ENCODE assay signal across 28 cellular contexts in the genomic region with DNA sequence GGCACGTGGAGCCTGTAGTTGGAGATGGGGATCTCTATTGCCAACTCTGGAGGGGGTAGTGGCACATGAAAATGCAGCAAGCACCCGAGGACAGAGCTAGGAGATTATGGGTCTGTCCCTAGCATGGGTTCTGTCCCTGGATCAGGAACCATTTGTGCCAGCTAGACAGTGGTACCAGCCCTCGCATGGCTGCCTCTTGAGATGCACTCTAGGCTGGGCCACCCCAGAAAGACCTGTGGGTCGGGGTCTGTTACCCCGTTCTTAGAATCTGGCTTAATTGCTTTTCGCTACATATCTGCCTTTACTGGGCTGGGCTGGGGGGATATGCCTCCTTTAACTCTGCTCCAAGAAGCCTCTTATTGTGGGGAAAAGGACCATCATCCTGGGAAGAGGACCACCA. TPM values are rescaled to one million over a fixed set of nuclear protein-coding genes. Genes with fewer than 3 reads are reported as not detected.
A peak's percentile ranks its signal among the peaks of the same experiment; 100 is the strongest.
DNase-seq lines count a peak whose midpoint lies in the region; ATAC-seq, FAIRE-seq and TF ChIP-seq lines count a peak whose summit lies in the region.
"Had no signal": no experiment of that assay in that cellular context is flagged by ENCODE, and none has a peak within 500 bp of the region (broad histone marks: within the 10 kb centered on the region; RNA-seq: fewer than 3 reads in every experiment).

No MANE protein-coding gene starts in this region.

- H3K4me3 Mint-ChIP-seq in stimulated activated memory B cell treated with anti-CD40 and anti-IgM and Interleukin-4, amounts not matched to agents 10 μg/mL and 1 μg/mL and 100 μg/mL, for 72 hours = no peak overlapping the region
- H3K4me3 Mint-ChIP-seq in mesothelial cell of epicardium = no peak overlapping the region
- H3K4me3 Mint-ChIP-seq: CD14-positive monocyte; CD4-positive, alpha-beta memory T cell; CD4-positive, CD25-positive, alpha-beta regulatory T cell; CD8-positive, alpha-beta memory T cell had no signal

- H3K27ac ChIP-seq in OCI-LY3 (ENCODE audit: low read length) (peak overlapping the region; percentile 97), H1 (ENCODE audit: low read depth, low read length) (no peak overlapping the region)
- H3K27ac ChIP-seq: BLaER1 had no signal

- H3K4ac ChIP-seq in H1 (replicated peaks; ENCODE audit: insufficient read length, low read depth, low read length) = no peak overlapping the region

- H3K9ac ChIP-seq in OCI-LY3 (ENCODE audit: low read length) (peak overlapping the region; percentile 39), H1 (replicated peaks in 1 of 4; ENCODE audit: extremely low read depth in 1 of 4, low read depth in 3 of 4, low read length in 3 of 4) (no peak overlapping the region)
- H3K9ac ChIP-seq: BLaER1 had no signal

- H3K4me1 Mint-ChIP-seq in stimulated activated memory B cell treated with anti-CD40 and anti-IgM and Interleukin-4, amounts not matched to agents 10 μg/mL and 1 μg/mL and 100 μg/mL, for 72 hours = peaks cover 41% of the 10 kb centered on the region
- H3K4me1 Mint-ChIP-seq in mesothelial cell of epicardium = peaks cover 7% of the 10 kb centered on the region

- H3K27me3 ChIP-seq in OCI-LY3 (ENCODE audit: low read depth, low read length) = no peaks in the 10 kb centered on the region
- H3K27me3 ChIP-seq in H1 (replicated peaks in 1 of 4; ENCODE audit: control insufficient read depth in 3 of 4, extremely low read depth in 1 of 4, insufficient read depth in 3 of 4, low read length in 3 of 4) = no peaks in the 10 kb centered on the region
- H3K27me3 ChIP-seq: BE2C, BLaER1 had no signal

- H3K23me2 ChIP-seq in H1 (ENCODE audit: low read depth, low read length) = 0 out of 2 replicates have a peak, but pooled peaks cover 1% of the 10 kb centered on the region

- no peak overlapping the region for H3K56ac ChIP-seq in H1 (replicated peaks; ENCODE audit: insufficient read length, low read depth, low read length)

- WGBS in H1 (ENCODE audit: extremely low coverage in 1 of 2, insufficient coverage in 1 of 2, insufficient read length in 1 of 2, insufficient replicate concordance in 2 of 2, low coverage in 1 of 2, low lambda C conversion rate in 2 of 2, missing lambda C conversion rate in 1 of 2), 2 experiments = 94% methylated on average over 6 of the region's 6 CpGs; no CpG with 5 or more reads in 1 of the 2 experiments

- H2BK15ac ChIP-seq in H1 (ENCODE audit: low read length) = no peak overlapping the region

- intact Hi-C loops in cardiac septum (cut with DNase I) (no loop called here), Right ventricle myocardium superior (cut with DNase I) (no loop called here)

- no peak overlapping the region for H2AK5ac ChIP-seq in H1 (ENCODE audit: low read depth, low read length)

- no peak for TF ChIP-seq RAD21 in H1 (IDR thresholded peaks at IDR 0.05 in 1 of 2, conservative IDR thresholded peaks at IDR 0.05 in 1 of 2; ENCODE audit: low read depth in 2 of 2, low read length in 2 of 2)

- no peak overlapping the region for H4K5ac ChIP-seq in H1 (ENCODE audit: insufficient read length, low read depth, low read length)

- H2BK12ac ChIP-seq in H1 (ENCODE audit: low read depth, low read length) = no peak overlapping the region

- no peak overlapping the region for H3K14ac ChIP-seq in H1 (ENCODE audit: insufficient read length)

- no peak for TF ChIP-seq EP300 in H1 (IDR thresholded peaks at IDR 0.05; ENCODE audit: borderline replicate concordance in 1 of 2, low read depth in 2 of 2, low read length in 2 of 2)

- H3K4me2 ChIP-seq in OCI-LY3 (ENCODE audit: low read length) (peak overlapping the region; percentile 76), H1 (ENCODE audit: insufficient read depth in 1 of 2, low read depth in 2 of 2, low read length in 2 of 2) (no peak overlapping the region)

- H3K27me3 Mint-ChIP-seq in stimulated activated memory B cell treated with anti-CD40 and anti-IgM and Interleukin-4, amounts not matched to agents 10 μg/mL and 1 μg/mL and 100 μg/mL, for 72 hours = peaks cover 14% of the 10 kb centered on the region
- peaks cover 29% of the 10 kb centered on the region for H3K27me3 Mint-ChIP-seq in mesothelial cell of epicardium (ENCODE audit: low read depth)
- H3K27me3 Mint-ChIP-seq: CD4-positive, alpha-beta memory T cell; CD4-positive, CD25-positive, alpha-beta regulatory T cell had no signal

- H2AFZ ChIP-seq in OCI-LY3 (ENCODE audit: low read depth, low read length) (no peak overlapping the region), H1 (ENCODE audit: low read length) (no peak overlapping the region)

- peak; percentile 39 for DNase-seq in cardiac septum (ENCODE audit: low spot score)
- no peak for DNase-seq in Right ventricle myocardium superior
- DNase-seq in H1 (ENCODE audit: low read depth in 1 of 2, low spot score in 2 of 2) = no peak
- DNase-seq in mesothelial cell of epicardium (ENCODE audit: low spot score in 2 of 2, unreplicated experiment in 2 of 2) = no peak
- DNase-seq: 8988T; ACHN; BE2C; C1 segment of cervical spinal cord; CD4-positive, alpha-beta memory T cell; CD4-positive, CD25-positive, alpha-beta regulatory T cell; CD8-positive, alpha-beta memory T cell; COR-L47; DMS 273 treated with DMSO at 0.1 percent for 48 hours; DMS153; DMS53; EL; GDM1 had no signal

- H3K4me1 ChIP-seq in OCI-LY3 (ENCODE audit: low read length) = peaks cover 100% of the 10 kb centered on the region
- H3K4me1 ChIP-seq in H1 (replicated peaks in 1 of 4; ENCODE audit: control insufficient read depth in 3 of 4, insufficient read depth in 4 of 4, low read length in 3 of 4) = peaks cover 0 to 7% (median 3%) of the 10 kb centered on the region in 4 experiments; a peak in 2 of 7 replicates
- H3K4me1 ChIP-seq: BE2C had no signal

- H2BK120ac ChIP-seq in H1 (replicated peaks; ENCODE audit: low read depth, low read length) = no peak overlapping the region

- no peaks in the 10 kb centered on the region for H3K79me1 ChIP-seq in H1 (ENCODE audit: low read depth, low read length)

- no peak overlapping the region for H2BK5ac ChIP-seq in H1 (ENCODE audit: low read depth, low read length)

- peaks cover 4% of the 10 kb centered on the region for H3K36me3 Mint-ChIP-seq in stimulated activated memory B cell treated with anti-CD40 and anti-IgM and Interleukin-4, amounts not matched to agents 10 μg/mL and 1 μg/mL and 100 μg/mL, for 72 hours
- H3K36me3 Mint-ChIP-seq in mesothelial cell of epicardium = no peaks in the 10 kb centered on the region
- H3K36me3 Mint-ChIP-seq: CD14-positive monocyte; CD4-positive, alpha-beta memory T cell; CD4-positive, CD25-positive, alpha-beta regulatory T cell; CD8-positive, alpha-beta memory T cell had no signal

- CTCF ChIA-PET in H1 (lab: Charles Lee; ENCODE audit: partially characterized antibody) = interaction anchor here (0.6 to 5.9 kb wide), 5 partner anchors 11 to 591 kb away, joined by 3 to 31 read pairs (median 4); a partner anchor contains a TSS

- H3K9me3 Mint-ChIP-seq in stimulated activated memory B cell treated with anti-CD40 and anti-IgM and Interleukin-4, amounts not matched to agents 10 μg/mL and 1 μg/mL and 100 μg/mL, for 72 hours = no peaks in the 10 kb centered on the region
- H3K9me3 Mint-ChIP-seq in mesothelial cell of epicardium = no peaks in the 10 kb centered on the region

- H4K91ac ChIP-seq in H1 (replicated peaks; ENCODE audit: insufficient read length, low read length) = no peak overlapping the region

- ATAC-seq in Right ventricle myocardium superior (ENCODE audit: poor library complexity) = no peak
- ATAC-seq in stimulated activated memory B cell treated with anti-CD40 and anti-IgM and Interleukin-4, amounts not matched to agents 10 μg/mL and 1 μg/mL and 100 μg/mL, for 72 hours = no peak
- no peak for ATAC-seq in HG03196 (IDR thresholded peaks at IDR 0.05; ENCODE audit: unreplicated experiment)
- no peak for ATAC-seq in HG03571 (IDR thresholded peaks at IDR 0.05; ENCODE audit: unreplicated experiment)
- ATAC-seq: GM12878 had no signal

- no peak overlapping the region for H3K18ac ChIP-seq in H1 (ENCODE audit: extremely low read depth, low read length)

- peaks cover 45% of the 10 kb centered on the region for H3K36me3 ChIP-seq in OCI-LY3 (replicated peaks; ENCODE audit: low read depth, low read length)
- H3K36me3 ChIP-seq in H1 (ENCODE audit: control insufficient read depth in 2 of 4, insufficient read depth in 4 of 4, low read length in 3 of 4) = no peaks in the 10 kb centered on the region
- H3K36me3 ChIP-seq: BE2C, BLaER1 had no signal

- H2BK20ac ChIP-seq in H1 (ENCODE audit: low read length) = no peak overlapping the region

- no peak for TF ChIP-seq POLR2A in H1 (IDR thresholded peaks at IDR 0.05; ENCODE audit: control extremely low read depth in 1 of 2, low read depth in 2 of 2, low read length in 2 of 2)

- peak overlapping the region; percentile 6 for H3K27ac Mint-ChIP-seq in stimulated activated memory B cell treated with anti-CD40 and anti-IgM and Interleukin-4, amounts not matched to agents 10 μg/mL and 1 μg/mL and 100 μg/mL, for 72 hours
- H3K27ac Mint-ChIP-seq in mesothelial cell of epicardium = no peak overlapping the region
- H3K27ac Mint-ChIP-seq: CD14-positive monocyte; CD4-positive, alpha-beta memory T cell; CD4-positive, CD25-positive, alpha-beta regulatory T cell; CD8-positive, alpha-beta memory T cell had no signal

- H3K79me2 ChIP-seq in OCI-LY3 (ENCODE audit: low read length) (peaks cover 100% of the 10 kb centered on the region), H1 (ENCODE audit: control insufficient read depth in 1 of 2, insufficient read depth in 2 of 2, low read length in 2 of 2) (no peaks in the 10 kb centered on the region)

- peak overlapping the region; percentile 42; the same call in 1 of the 2 replicates for H4K8ac ChIP-seq in H1 (ENCODE audit: extremely low read depth, insufficient read depth, low read length)

- no peak overlapping the region for H3K23ac ChIP-seq in H1 (ENCODE audit: insufficient read length)

- TF ChIP-seq CTCF in OCI-LY3 (IDR thresholded peaks at IDR 0.05; ENCODE audit: low read depth, low read length) = no peak
- TF ChIP-seq CTCF in H1 (IDR thresholded peaks at IDR 0.05; ENCODE audit: control extremely low read depth in 1 of 3, insufficient read depth in 1 of 3, low read depth in 1 of 3, low read length in 3 of 3) = no peak
- TF ChIP-seq CTCF in mesothelial cell of epicardium (IDR thresholded peaks at IDR 0.05; ENCODE audit: unreplicated experiment) = no peak

- H3K4me3 ChIP-seq in OCI-LY3 (ENCODE audit: low read length) (no peak overlapping the region), H1 (ENCODE audit: extremely low read depth in 1 of 4, insufficient read depth in 2 of 4, low read depth in 3 of 4, low read length in 4 of 4) (no peak overlapping the region)
- H3K4me3 ChIP-seq: BLaER1, GM12878 had no signal

- H4K20me1 ChIP-seq in OCI-LY3 (ENCODE audit: insufficient read depth, low read length) = peaks cover 95% of the 10 kb centered on the region
- peaks cover 0 to 3% of the 10 kb centered on the region in 2 experiments for H4K20me1 ChIP-seq in H1 (replicated peaks in 1 of 2; ENCODE audit: control insufficient read depth in 1 of 2, insufficient read depth in 2 of 2, low read length in 2 of 2)
- H4K20me1 ChIP-seq: BLaER1 had no signal

- no peak for FAIRE-seq in H1 (lab: Jason Lieb, UNC)
- FAIRE-seq: A204.1, GM12878, GM12892, GM18507 had no signal

- H3K9me3 ChIP-seq in OCI-LY3 (ENCODE audit: insufficient read depth, low read length) (no peaks in the 10 kb centered on the region), H1 (ENCODE audit: insufficient read depth in 2 of 2, low read depth in 1 of 2, low read length in 1 of 2) (no peaks in the 10 kb centered on the region)
- H3K9me3 ChIP-seq: BE2C, BLaER1 had no signal

- POLR2A ChIA-PET in H1 (lab: Charles Lee; ENCODE audit: partially characterized antibody) = interaction anchor here (1.3 kb wide), 1 partner anchor 20 kb away, joined by 3 read pairs; no protein-coding TSS in a partner anchor

RNA-seq across cellular contexts. Expression of a gene that starts 54.5 kb away (rescaled TPM):
- 1.1 TPM for total RNA-seq in cardiac septum
- 1.1 TPM for total RNA-seq in Right ventricle myocardium superior
- 5.9 TPM in 2 replicates for total RNA-seq in H1 (2021; fragmentation: NEBNext Ultra II Directional; extraction: Animal tissue kit (Norgen Biotek cat#: 25700))
- 3.5 and 5.4 TPM in 2 replicates for polyA plus RNA-seq in H1 (2011; rRNA removed)
- polyA plus RNA-seq in H1 (2011; cell fraction: cytosol; rRNA removed) = 3.2 TPM
- polyA plus RNA-seq in H1 (2011; cell fraction: nucleus; rRNA removed) = 7.8 TPM
- polyA plus RNA-seq in H1 (2012, experiment 1 of 2) = 4.5 to 5.2 TPM (median 4.8 TPM) in 4 replicates
- 1.6 TPM for polyA plus RNA-seq in H1 (2012, experiment 2 of 2)
- polyA plus RNA-seq in H1 (2013, experiment 1 of 2) = 6.0 TPM
- polyA plus RNA-seq in H1 (2013, experiment 2 of 2) = 6.3 TPM
- polyA minus RNA-seq in H1 (2011; rRNA and poly(A)+ RNA removed) = 8.8 and 10.6 TPM in 2 replicates
- polyA minus RNA-seq in H1 (2011; cell fraction: cytosol; rRNA and poly(A)+ RNA removed) = 6.4 TPM
- polyA minus RNA-seq in H1 (2011; cell fraction: nucleus; rRNA and poly(A)+ RNA removed) = 39.9 TPM
- total RNA-seq in mesothelial cell of epicardium = 1.2 to 1.7 TPM (median 1.3 TPM) in 3 replicates
- total RNA-seq: CD8-positive, alpha-beta memory T cell; G401 had no signal
